12 cellular contexts compared by ENCODE assay signal in the genomic region with DNA sequence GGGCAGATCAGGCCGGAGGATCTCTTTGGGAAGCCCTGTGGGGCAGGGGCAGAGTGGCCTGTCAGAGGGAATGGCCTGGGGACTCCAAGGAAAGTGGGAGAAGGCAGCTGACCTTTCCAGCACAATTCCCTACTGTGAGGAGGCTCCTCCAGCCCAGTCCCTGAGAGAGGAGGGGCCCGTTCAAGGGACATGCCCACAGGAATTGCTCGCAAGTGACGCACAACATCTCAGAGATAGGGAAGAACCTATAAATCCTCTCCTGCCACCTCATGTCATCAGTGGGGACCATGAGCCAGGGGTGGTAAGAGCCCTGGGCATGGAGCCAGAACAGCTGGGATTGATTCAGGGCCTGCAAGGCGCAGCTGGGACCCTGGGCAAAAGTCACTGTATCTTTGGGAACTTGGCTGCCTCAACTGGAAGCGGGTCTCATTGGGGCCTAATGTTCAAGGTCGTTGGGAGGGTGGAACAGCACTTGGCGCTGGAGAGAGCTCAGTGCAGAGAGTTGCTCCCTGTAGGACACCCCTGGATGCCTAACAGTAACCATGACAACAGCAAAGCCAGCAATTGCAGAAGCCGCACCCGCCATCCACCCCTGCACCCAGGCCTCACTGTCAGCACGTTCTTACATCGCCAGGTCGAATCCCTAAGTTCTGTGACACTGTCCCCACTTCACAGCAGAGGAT. TPM values are rescaled to one million over a fixed set of nuclear protein-coding genes. Genes with fewer than 3 reads are reported as not detected.
DNase-seq lines count a peak whose midpoint lies in the region; ATAC-seq and TF ChIP-seq lines count a peak whose summit lies in the region.
"Had no signal": no experiment of that assay in that cellular context is flagged by ENCODE, and none has a peak within 500 bp of the region (broad histone marks: within the 10 kb centered on the region; RNA-seq: fewer than 3 reads in every experiment).

No MANE protein-coding gene starts in this region.

- no peak overlapping the region for H2AFZ ChIP-seq in trophoblast cell (ENCODE audit: insufficient read depth, low read length, poor library complexity)

- H3K9me3 Mint-ChIP-seq in activated naive CD8-positive, alpha-beta T cell treated with anti-CD3 and anti-CD28 coated beads for 36 hours, result no peaks in the 10 kb centered on the region

- no peaks in the 10 kb centered on the region for H3K27me3 Mint-ChIP-seq in activated naive CD8-positive, alpha-beta T cell treated with anti-CD3 and anti-CD28 coated beads for 36 hours
- H3K27me3 Mint-ChIP-seq: progenitor cell of endocrine pancreas had no signal

- no CpG with 5 or more reads among the region's 13 CpGs for WGBS in trophoblast cell (ENCODE audit: extremely low coverage, insufficient coverage, insufficient read length)
- 78 to 85% methylated on average over 12 to 13 of the region's 13 CpGs for WGBS in thyroid gland, 2 donors

- H3K9me3 ChIP-seq in SJCRH30 (replicated peaks) (no peaks in the 10 kb centered on the region), trophoblast cell (ENCODE audit: insufficient read depth, low read depth, low read length) (peaks cover 9% of the 10 kb centered on the region), thyroid gland (no peaks in the 10 kb centered on the region)
- H3K9me3 ChIP-seq: Caco-2 had no signal

- ATAC-seq in HG03378 (IDR thresholded peaks at IDR 0.05; ENCODE audit: unreplicated experiment) (no peak), GM19463 (IDR thresholded peaks at IDR 0.05; ENCODE audit: unreplicated experiment) (no peak)

- H3K4ac ChIP-seq in trophoblast cell (ENCODE audit: low read depth, low read length), result no peak overlapping the region

- H3K27me3 ChIP-seq in SJCRH30, result no peaks in the 10 kb centered on the region
- H3K27me3 ChIP-seq in trophoblast cell (ENCODE audit: insufficient read depth, low read length), result no peaks in the 10 kb centered on the region
- H3K27me3 ChIP-seq in thyroid gland, result no peaks in the 10 kb centered on the region

- DNase-seq in Daoy (ENCODE audit: low read depth), result peak; percentile 70
- DNase-seq in SJCRH30, result peak; percentile 74 to 77
- peak; percentile 57 for DNase-seq in foreskin melanocyte
- DNase-seq in trophoblast cell, result no peak
- DNase-seq in activated naive CD8-positive, alpha-beta T cell treated with anti-CD3 and anti-CD28 coated beads for 36 hours, result no peak
- DNase-seq in thyroid gland, result no peak
- DNase-seq: central memory CD4-positive, alpha-beta T cell; NCI-H187 treated with DMSO at 0.1 percent for 48 hours had no signal

- H3K27ac Mint-ChIP-seq in activated naive CD8-positive, alpha-beta T cell treated with anti-CD3 and anti-CD28 coated beads for 36 hours, result no peak overlapping the region
- H3K27ac Mint-ChIP-seq: progenitor cell of endocrine pancreas had no signal

- no peak overlapping the region for H3K9ac ChIP-seq in trophoblast cell (ENCODE audit: low read length)

- H3K36me3 Mint-ChIP-seq in activated naive CD8-positive, alpha-beta T cell treated with anti-CD3 and anti-CD28 coated beads for 36 hours, result no peaks in the 10 kb centered on the region

- H3K36me3 ChIP-seq in SJCRH30 (peaks cover 6% of the 10 kb centered on the region; the same call in 1 of the 2 replicates), trophoblast cell (ENCODE audit: control insufficient read depth in 1 of 2, insufficient read depth in 2 of 2, low read length in 2 of 2) (peaks cover 29 to 37% of the 10 kb centered on the region in 2 experiments), thyroid gland (no peaks in the 10 kb centered on the region)

- H2BK120ac ChIP-seq in trophoblast cell (ENCODE audit: insufficient read depth, low read length, poor library complexity), result no peak overlapping the region

- H3K79me2 ChIP-seq in trophoblast cell (ENCODE audit: control insufficient read depth, insufficient read depth, low read length, poor library complexity), result no peaks in the 10 kb centered on the region

- intact Hi-C loops in thyroid gland (cut with DNase I), result no loop called here

- no peak overlapping the region for H3K23ac ChIP-seq in trophoblast cell (ENCODE audit: low read length)

- no peak for TF ChIP-seq CTCF in thyroid gland (IDR thresholded peaks at IDR 0.05)

- H3K4me1 ChIP-seq in SJCRH30, result peaks cover 41% of the 10 kb centered on the region
- H3K4me1 ChIP-seq in trophoblast cell (ENCODE audit: control insufficient read depth in 1 of 2, insufficient read depth in 2 of 2, low read length in 2 of 2), result peaks cover 18 to 42% of the 10 kb centered on the region in 2 experiments
- no peaks in the 10 kb centered on the region for H3K4me1 ChIP-seq in thyroid gland
- H3K4me1 ChIP-seq: Caco-2 had no signal

- H3K4me2 ChIP-seq in trophoblast cell (ENCODE audit: low read length), result no peak overlapping the region

- H2BK5ac ChIP-seq in trophoblast cell (ENCODE audit: low read depth, low read length, poor library complexity), result no peak overlapping the region

- no peak overlapping the region for H2BK12ac ChIP-seq in trophoblast cell (ENCODE audit: low read length)

- H3K79me1 ChIP-seq in trophoblast cell (ENCODE audit: low read length), result peaks cover 15% of the 10 kb centered on the region

- H4K8ac ChIP-seq in trophoblast cell (ENCODE audit: low read depth, low read length), result no peak overlapping the region

- H3K4me3 ChIP-seq in SJCRH30 (no peak overlapping the region), trophoblast cell (ENCODE audit: low read depth, low read length) (no peak overlapping the region), thyroid gland (replicated peaks in 1 of 3) (no peak overlapping the region)

- H3K14ac ChIP-seq in trophoblast cell (ENCODE audit: low read length), result no peak overlapping the region

- no peak overlapping the region for H3K4me3 Mint-ChIP-seq in activated naive CD8-positive, alpha-beta T cell treated with anti-CD3 and anti-CD28 coated beads for 36 hours

- peak overlapping the region; percentile 22 for H4K91ac ChIP-seq in trophoblast cell (ENCODE audit: low read depth, low read length)

- H3K18ac ChIP-seq in trophoblast cell (ENCODE audit: low read length), result no peak overlapping the region

- no peak overlapping the region for H4K12ac ChIP-seq in trophoblast cell (ENCODE audit: low read depth, low read length)

- H2AK5ac ChIP-seq in trophoblast cell (ENCODE audit: low read length), result peak overlapping the region; percentile 36

- no peak for TF ChIP-seq POLR2A in thyroid gland (IDR thresholded peaks at IDR 0.05)

- H3K27ac ChIP-seq in SJCRH30 (no peak overlapping the region), trophoblast cell (ENCODE audit: low read depth, low read length) (no peak overlapping the region), thyroid gland (no peak overlapping the region)

- H3K4me1 Mint-ChIP-seq in activated naive CD8-positive, alpha-beta T cell treated with anti-CD3 and anti-CD28 coated beads for 36 hours, result peaks cover 2% of the 10 kb centered on the region

RNA-seq across cellular contexts. Expression of gene ORM1, which starts 41.3 kb away (rescaled TPM):
- not detected in 2 replicates for total RNA-seq in Daoy (2014; rRNA removed; shearing (Covaris generic))
- not detected in 2 replicates for total RNA-seq in SJCRH30 (2014; rRNA removed; shearing (Covaris generic))
- polyA plus RNA-seq in trophoblast cell (2013), result 0.07 and 0.08 TPM in 2 replicates
- total RNA-seq in activated naive CD8-positive, alpha-beta T cell treated with anti-CD3 and anti-CD28 coated beads for 36 hours, result not detected
- total RNA-seq in thyroid gland, result not detected

RNA-seq across cellular contexts. Expression of gene ORM2, which starts 48.1 kb away (rescaled TPM):
- not detected in 2 replicates for total RNA-seq in Daoy (2014; rRNA removed; shearing (Covaris generic))
- not detected in 2 replicates for total RNA-seq in SJCRH30 (2014; rRNA removed; shearing (Covaris generic))
- 0.08 TPM in 1 of 2 replicates, not detected in the other for polyA plus RNA-seq in trophoblast cell (2013)
- total RNA-seq in activated naive CD8-positive, alpha-beta T cell treated with anti-CD3 and anti-CD28 coated beads for 36 hours, result not detected
- total RNA-seq in thyroid gland, result not detected

Comparison
In these comparisons a context has a peak if more than half of its experiments do, and no peak if none do; other contexts are left out.
1. DNase-seq: peak in Daoy (single experiment), SJCRH30 (2 of 2) and foreskin melanocyte (single experiment); none in trophoblast cell (0 of 2), activated naive CD8-positive, alpha-beta T cell treated with anti-CD3 and anti-CD28 coated beads for 36 hours (single experiment) and thyroid gland (0 of 2).